Comparison of ENCODE assay signal across 28 cellular contexts in genomic region chr12:29167410-29167809, GRCh38. TPM values are rescaled to one million over a fixed set of nuclear protein-coding genes. Genes with fewer than 3 reads are reported as not detected.
DNase-seq lines count a peak whose midpoint lies in the region; ATAC-seq, FAIRE-seq and TF ChIP-seq lines count a peak whose summit lies in the region.
"Had no signal": no experiment of that assay in that cellular context is flagged by ENCODE, and none has a peak within 500 bp of the region (broad histone marks: within the 10 kb centered on the region; RNA-seq: fewer than 3 reads in every experiment).

No MANE protein-coding gene starts in this region.

- DNase-seq in GM19239 (ENCODE audit: insufficient read length, low spot score) (no peak), OCI-LY7 (ENCODE audit: low spot score) (no peak), endothelial cell (ENCODE audit: low spot score) (no peak), DMS 273 treated with DMSO at 0.1 percent for 48 hours (lab: John Stamatoyannopoulos, UW) (no peak), nephron progenitor cell (no peak)
- DNase-seq in stimulated activated CD4-positive, alpha-beta T cell treated with anti-CD3 and anti-CD28 coated beads, Interleukin-4, amount 100 ng/mL, for 1 hour = no peak
- DNase-seq: CD4-positive, alpha-beta T cell; DMS53; GM23248; H9; MM.1S; NCI-H1105; NCI-H1436 treated with DMSO at 0.1 percent for 48 hours; NCI-H187 treated with DMSO at 0.1 percent for 48 hours; NCI-H2107; NCI-H446; NCI-H524 treated with DMSO at 0.1 percent for 48 hours; NCI-H774; SHP77 had no signal

- H3K9me3 Mint-ChIP-seq in endothelial cell (ENCODE audit: unreplicated experiment) (peaks cover 4% of the 10 kb centered on the region), nephron progenitor cell (peaks cover 28% of the 10 kb centered on the region)
- H3K9me3 Mint-ChIP-seq: CD4-positive, alpha-beta T cell had no signal

- H3K27ac Mint-ChIP-seq in endothelial cell (ENCODE audit: unreplicated experiment) = peak overlapping the region; percentile 98
- H3K27ac Mint-ChIP-seq in nephron progenitor cell = no peak overlapping the region
- H3K27ac Mint-ChIP-seq: CD4-positive, alpha-beta T cell; H9; IgD-negative memory B cell had no signal

- H3K36me3 ChIP-seq in OCI-LY7 (ENCODE audit: insufficient read depth, low read length) = no peaks in the 10 kb centered on the region
- H3K36me3 ChIP-seq in mucosa of rectum (ENCODE audit: control insufficient read depth in 2 of 2, insufficient read depth in 2 of 2, low read length in 2 of 2) = peaks cover 2 to 4% of the 10 kb centered on the region in 2 donors

- CTCF ChIA-PET in OCI-LY7 (lab: Charles Lee; ENCODE audit: unreplicated experiment) = no interaction called here

- peaks cover 31% of the 10 kb centered on the region for H3K36me3 Mint-ChIP-seq in endothelial cell (ENCODE audit: low read depth, unreplicated experiment)
- peaks cover 14% of the 10 kb centered on the region for H3K36me3 Mint-ChIP-seq in nephron progenitor cell (ENCODE audit: low read depth)
- H3K36me3 Mint-ChIP-seq: IgD-negative memory B cell had no signal

- H3K27me3 Mint-ChIP-seq in endothelial cell (ENCODE audit: unreplicated experiment) = peaks cover 5% of the 10 kb centered on the region
- H3K27me3 Mint-ChIP-seq in nephron progenitor cell (ENCODE audit: low read depth, poor library complexity) = peaks cover 6% of the 10 kb centered on the region
- H3K27me3 Mint-ChIP-seq: CD4-positive, alpha-beta T cell had no signal

- H4K20me1 ChIP-seq in OCI-LY7 (ENCODE audit: insufficient read depth, low read length) = no peaks in the 10 kb centered on the region
- H4K20me1 ChIP-seq: BLaER1 had no signal

- no peak overlapping the region for H3K4me2 ChIP-seq in OCI-LY7 (ENCODE audit: low read length)
- H3K4me2 ChIP-seq: BLaER1, KMS-11 had no signal

- H2AFZ ChIP-seq in OCI-LY7 (ENCODE audit: low read length) = peak overlapping the region; percentile 67; the same call in 1 of the 2 replicates
- H2AFZ ChIP-seq: GM23248 had no signal

- H3K27me3 ChIP-seq in mucosa of rectum (ENCODE audit: control insufficient read depth in 2 of 2, insufficient read depth in 2 of 2, low read length in 2 of 2) = no peaks in the 10 kb centered on the region
- H3K27me3 ChIP-seq: BLaER1 had no signal

- peak; percentile 11 for FAIRE-seq in GM19239 (lab: Jason Lieb, UNC)
- FAIRE-seq: A204.1, D721Med had no signal

- H3K4me3 ChIP-seq in OCI-LY7 (ENCODE audit: low read depth, low read length, poor library complexity, severe bottlenecking) (no peak overlapping the region), mucosa of rectum (ENCODE audit: low read length in 2 of 2) (peak overlapping the region in 1 of 2 donors; percentile 51)
- H3K4me3 ChIP-seq: BLaER1, GM23248 had no signal

- H3K79me2 ChIP-seq in OCI-LY7 (ENCODE audit: insufficient read depth, low read depth, low read length) = no peaks in the 10 kb centered on the region

- H3K9me3 ChIP-seq in OCI-LY7 (ENCODE audit: low read length) = 0 out of 2 replicates have a peak, but pooled peaks cover 9% of the 10 kb centered on the region
- no peaks in the 10 kb centered on the region for H3K9me3 ChIP-seq in mucosa of rectum (ENCODE audit: control insufficient read depth in 2 of 2, low read length in 2 of 2)

- no peak overlapping the region for H3K27ac ChIP-seq in OCI-LY7 (ENCODE audit: low read depth, low read length, poor library complexity, severe bottlenecking)
- peak overlapping the region; percentile 78 for H3K27ac ChIP-seq in mucosa of rectum (ENCODE audit: low read depth in 2 of 2, low read length in 2 of 2)
- H3K27ac ChIP-seq: BLaER1, GM23248, KMS-11, RWPE1 had no signal

- intact Hi-C loops in OCI-LY7 (cut with micrococcal nuclease; ENCODE audit: unreplicated experiment) = no loop called here

- POLR2A ChIA-PET in OCI-LY7 (lab: Charles Lee) = interaction anchor here (1.1 kb wide), 2 partner anchors 8 to 162 kb away, joined by 3 to 6 read pairs; no protein-coding TSS in a partner anchor

- ATAC-seq in HG02870 (IDR thresholded peaks at IDR 0.05; ENCODE audit: unreplicated experiment) = no peak

- TF ChIP-seq CTCF in OCI-LY7 (conservative IDR thresholded peaks at IDR 0.05; ENCODE audit: low read length) (no peak), endothelial cell (IDR thresholded peaks at IDR 0.05; ENCODE audit: unreplicated experiment) (no peak), nephron progenitor cell (IDR thresholded peaks at IDR 0.05) (no peak)

- BruUV-seq in OCI-LY7 (replicated peaks; lab: Mats Ljungman, UMichigan) = no TSS peak

- H3K4me3 Mint-ChIP-seq in endothelial cell (ENCODE audit: unreplicated experiment) (no peak overlapping the region), nephron progenitor cell (no peak overlapping the region)
- H3K4me3 Mint-ChIP-seq: CD4-positive, alpha-beta T cell; H9; IgD-negative memory B cell had no signal

- peaks cover 72% of the 10 kb centered on the region for H3K4me1 Mint-ChIP-seq in endothelial cell (ENCODE audit: unreplicated experiment)
- no peaks in the 10 kb centered on the region for H3K4me1 Mint-ChIP-seq in nephron progenitor cell

- peak overlapping the region in 1 of 2 donors; percentile 13 for H3K9ac ChIP-seq in mucosa of rectum (ENCODE audit: low read depth in 1 of 2, low read length in 2 of 2)
- H3K9ac ChIP-seq: BLaER1, GM23248, KMS-11 had no signal

- H3K9me2 ChIP-seq in OCI-LY7 (ENCODE audit: insufficient read depth, low read length) = no peaks in the 10 kb centered on the region

- H3K4me1 ChIP-seq in OCI-LY7 (ENCODE audit: insufficient read depth, low read length, poor library complexity, severe bottlenecking) (peaks cover 18% of the 10 kb centered on the region), mucosa of rectum (ENCODE audit: control insufficient read depth in 2 of 2, insufficient read depth in 2 of 2, low read length in 2 of 2) (peaks cover 44 to 63% of the 10 kb centered on the region in 2 donors)

RNA-seq across cellular contexts. Expression of gene FAR2, which starts 18.3 kb away (rescaled TPM):
- 0.73 TPM in 1 of 2 replicates, not detected in the other for total RNA-seq in OCI-LY7 (2014; rRNA removed; shearing (Covaris generic))
- total RNA-seq in OCI-LY7 (2022) (not detected in 2 replicates), endothelial cell (ENCODE audit: unreplicated experiment) (104 TPM)
- total RNA-seq: G401 had no signal

Comparison
In these comparisons a context has a peak if more than half of its experiments do, and no peak if none do; other contexts are left out.
1. RNA of gene FAR2, which starts 18.3 kb away (total RNA-seq): 104 TPM in endothelial cell (single experiment); 0.73 TPM in OCI-LY7; every median in the first group is over 10 times any median in the second.